Comparison of ENCODE assay signal across 7 cellular contexts in genomic region chr17:81044764-81045589, GRCh38. TPM values are rescaled to one million over a fixed set of nuclear protein-coding genes. Genes with fewer than 3 reads are reported as not detected.
DNase-seq lines count a peak whose midpoint lies in the region; ATAC-seq and TF ChIP-seq lines count a peak whose summit lies in the region.

No MANE protein-coding gene starts in this region.

- DNase-seq in NCI-H146 treated with DMSO at 0.1 percent for 48 hours (lab: John Stamatoyannopoulos, UW; ENCODE audit: unreplicated experiment) = peak; percentile 28
- peak in 10 of 61 donors; percentile 16 to 82 (median 39) for DNase-seq in caudate nucleus (lab: John Stamatoyannopoulos, UW)
- DNase-seq in right lobe of liver = peak; percentile 87 to 92 (median 91)
- DNase-seq in type B pancreatic cell (ENCODE audit: extremely low spot score, unreplicated experiment) = no peak
- DNase-seq in stimulated activated effector memory CD8-positive, alpha-beta T cell treated with anti-CD3 and anti-CD28 coated beads, Interleukin-12 subunit alpha, Interleukin-12 subunit beta, amount 100 ng/mL, for 72 hours (ENCODE audit: low spot score in 2 of 2) = no peak
- no peak for DNase-seq in activated CD8-positive, alpha-beta T cell treated with anti-CD3 and anti-CD28 coated beads for 36 hours
- no peak for DNase-seq in stimulated activated CD4-positive, alpha-beta T cell treated with anti-CD3 and anti-CD28 coated beads, Interleukin-12 subunit alpha, Interleukin-12 subunit beta, amount 100 ng/mL, for 4 hours

- no peak for TF ChIP-seq POLR2A in right lobe of liver (IDR thresholded peaks at IDR 0.05)

- no peaks in the 10 kb centered on the region for H3K9me3 ChIP-seq in right lobe of liver

- peaks cover 37% of the 10 kb centered on the region for H3K4me1 Mint-ChIP-seq in type B pancreatic cell (ENCODE audit: unreplicated experiment)
- peaks cover 13% of the 10 kb centered on the region for H3K4me1 Mint-ChIP-seq in stimulated activated effector memory CD8-positive, alpha-beta T cell treated with anti-CD3 and anti-CD28 coated beads, Interleukin-12 subunit alpha, Interleukin-12 subunit beta, amount 100 ng/mL, for 72 hours
- peaks cover 14% of the 10 kb centered on the region for H3K4me1 Mint-ChIP-seq in activated CD8-positive, alpha-beta T cell treated with anti-CD3 and anti-CD28 coated beads for 36 hours (ENCODE audit: low read depth)

- H3K27me3 Mint-ChIP-seq in type B pancreatic cell = no peaks in the 10 kb centered on the region
- H3K27me3 Mint-ChIP-seq in activated CD8-positive, alpha-beta T cell treated with anti-CD3 and anti-CD28 coated beads for 36 hours = no peaks in the 10 kb centered on the region

- peak overlapping the region; percentile 52 for H3K27ac ChIP-seq in caudate nucleus (ENCODE audit: low read depth, low read length)
- H3K27ac ChIP-seq in right lobe of liver = peak overlapping the region; percentile 70 to 84 (median 81)

- no peaks in the 10 kb centered on the region for H3K36me3 ChIP-seq in right lobe of liver

- peaks cover 0 to 85% (median 31%) of the 10 kb centered on the region in 4 donors for H3K4me1 ChIP-seq in right lobe of liver

- H3K27me3 ChIP-seq in right lobe of liver = no peaks in the 10 kb centered on the region

- 29% methylated on average over 6 of the region's 28 CpGs for WGBS in right lobe of liver (ENCODE audit: insufficient coverage, low coverage, low lambda C conversion rate, missing lambda C conversion rate)

- H3K4me3 ChIP-seq in right lobe of liver = no peak overlapping the region

- peak; percentile 44 to 62 (median 58) for ATAC-seq in right lobe of liver
- ATAC-seq in stimulated activated effector memory CD8-positive, alpha-beta T cell treated with anti-CD3 and anti-CD28 coated beads, Interleukin-12 subunit alpha, Interleukin-12 subunit beta, amount 100 ng/mL, for 72 hours = no peak
- no peak for ATAC-seq in activated CD8-positive, alpha-beta T cell treated with anti-CD3 and anti-CD28 coated beads for 36 hours

- POLR2A ChIA-PET in activated CD8-positive, alpha-beta T cell treated with anti-CD3 and anti-CD28 coated beads for 36 hours (lab: Charles Lee) = interaction anchor here (1.0 to 1.7 kb wide), 2 partner anchors 8 to 25 kb away, joined by 3 to 7 read pairs; no protein-coding TSS in a partner anchor

- intact Hi-C loops in right lobe of liver (cut with DNase I) = no loop called here
- intact Hi-C loops in activated CD8-positive, alpha-beta T cell treated with anti-CD3 and anti-CD28 coated beads for 36 hours (cut with micrococcal nuclease) = no loop called here

- peak overlapping the region; percentile 82 for H3K4me3 Mint-ChIP-seq in type B pancreatic cell
- H3K4me3 Mint-ChIP-seq in stimulated activated effector memory CD8-positive, alpha-beta T cell treated with anti-CD3 and anti-CD28 coated beads, Interleukin-12 subunit alpha, Interleukin-12 subunit beta, amount 100 ng/mL, for 72 hours = no peak overlapping the region
- H3K4me3 Mint-ChIP-seq in activated CD8-positive, alpha-beta T cell treated with anti-CD3 and anti-CD28 coated beads for 36 hours = no peak overlapping the region

- CTCF ChIA-PET in activated CD8-positive, alpha-beta T cell treated with anti-CD3 and anti-CD28 coated beads for 36 hours (lab: Charles Lee) = no interaction called here

- TF ChIP-seq CTCF in right lobe of liver (IDR thresholded peaks at IDR 0.05) (no peak), type B pancreatic cell (conservative IDR thresholded peaks at IDR 0.05) (no peak)
- TF ChIP-seq CTCF in activated CD8-positive, alpha-beta T cell treated with anti-CD3 and anti-CD28 coated beads for 36 hours (IDR thresholded peaks at IDR 0.05) = no peak

- H3K9me3 Mint-ChIP-seq in type B pancreatic cell = no peaks in the 10 kb centered on the region
- H3K9me3 Mint-ChIP-seq in stimulated activated effector memory CD8-positive, alpha-beta T cell treated with anti-CD3 and anti-CD28 coated beads, Interleukin-12 subunit alpha, Interleukin-12 subunit beta, amount 100 ng/mL, for 72 hours = no peaks in the 10 kb centered on the region
- H3K9me3 Mint-ChIP-seq in activated CD8-positive, alpha-beta T cell treated with anti-CD3 and anti-CD28 coated beads for 36 hours = no peaks in the 10 kb centered on the region

- H3K36me3 Mint-ChIP-seq in type B pancreatic cell = no peaks in the 10 kb centered on the region
- H3K36me3 Mint-ChIP-seq in stimulated activated effector memory CD8-positive, alpha-beta T cell treated with anti-CD3 and anti-CD28 coated beads, Interleukin-12 subunit alpha, Interleukin-12 subunit beta, amount 100 ng/mL, for 72 hours = no peaks in the 10 kb centered on the region
- H3K36me3 Mint-ChIP-seq in activated CD8-positive, alpha-beta T cell treated with anti-CD3 and anti-CD28 coated beads for 36 hours (ENCODE audit: low read depth) = no peaks in the 10 kb centered on the region

- H3K27ac Mint-ChIP-seq in type B pancreatic cell = peak overlapping the region; percentile 96
- H3K27ac Mint-ChIP-seq in stimulated activated effector memory CD8-positive, alpha-beta T cell treated with anti-CD3 and anti-CD28 coated beads, Interleukin-12 subunit alpha, Interleukin-12 subunit beta, amount 100 ng/mL, for 72 hours = no peak overlapping the region
- no peak overlapping the region for H3K27ac Mint-ChIP-seq in activated CD8-positive, alpha-beta T cell treated with anti-CD3 and anti-CD28 coated beads for 36 hours

RNA-seq across cellular contexts. Expression of gene BAIAP2, which starts 10.0 kb away (rescaled TPM):
- 100 to 1,000 TPM in 1 of 6 experiments, 10 to 100 TPM in 5; 46.6 to 139 (median 63.3) TPM for total RNA-seq in right lobe of liver
- total RNA-seq in type B pancreatic cell (ENCODE audit: low replicate concordance) = 62.7 and 120 TPM in 2 replicates
- total RNA-seq in activated CD8-positive, alpha-beta T cell treated with anti-CD3 and anti-CD28 coated beads for 36 hours = 1 to 10 TPM; 5.9 to 6.3 TPM

RNA-seq across cellular contexts. Expression of gene CHMP6, which starts 53.3 kb away (rescaled TPM):
- total RNA-seq in right lobe of liver (10 to 100 TPM; 13.4 to 27.8 (median 15.6) TPM), type B pancreatic cell (ENCODE audit: low replicate concordance) (29.1 and 33.4 TPM in 2 replicates)
- total RNA-seq in activated CD8-positive, alpha-beta T cell treated with anti-CD3 and anti-CD28 coated beads for 36 hours = 10 to 100 TPM; 13.9 to 16.7 TPM

Comparison
In these comparisons a context has a peak if more than half of its experiments do, and no peak if none do; other contexts are left out.
1. DNase-seq: peak in NCI-H146 treated with DMSO at 0.1 percent for 48 hours (single experiment) and right lobe of liver (3 of 3); none in type B pancreatic cell (single experiment), stimulated activated effector memory CD8-positive, alpha-beta T cell treated with anti-CD3 and anti-CD28 coated beads, Interleukin-12 subunit alpha, Interleukin-12 subunit beta, amount 100 ng/mL, for 72 hours (0 of 2), activated CD8-positive, alpha-beta T cell treated with anti-CD3 and anti-CD28 coated beads for 36 hours (single experiment) and stimulated activated CD4-positive, alpha-beta T cell treated with anti-CD3 and anti-CD28 coated beads, Interleukin-12 subunit alpha, Interleukin-12 subunit beta, amount 100 ng/mL, for 4 hours (single experiment).
2. ATAC-seq: peak in right lobe of liver (4 of 4); none in stimulated activated effector memory CD8-positive, alpha-beta T cell treated with anti-CD3 and anti-CD28 coated beads, Interleukin-12 subunit alpha, Interleukin-12 subunit beta, amount 100 ng/mL, for 72 hours (single experiment) and activated CD8-positive, alpha-beta T cell treated with anti-CD3 and anti-CD28 coated beads for 36 hours (single experiment).